In genomic region chr12:92899388-92900001, GRCh38 we compare ENCODE assay signal across 9 cellular contexts. TPM values are rescaled to one million over a fixed set of nuclear protein-coding genes. Genes with fewer than 3 reads are reported as not detected.
A peak's percentile ranks its signal among the peaks of the same experiment; 100 is the strongest.
DNase-seq lines count a peak whose midpoint lies in the region; TF ChIP-seq lines count a peak whose summit lies in the region.
"Had no signal": no experiment of that assay in that cellular context is flagged by ENCODE, and none has a peak within 500 bp of the region (broad histone marks: within the 10 kb centered on the region; RNA-seq: fewer than 3 reads in every experiment).

No MANE protein-coding gene starts in this region.

- POLR2A ChIA-PET in SK-N-SH (lab: Yijun Ruan, JAX): no interaction called here

- H2AFZ ChIP-seq in SK-N-SH (ENCODE audit: low read depth): peak overlapping the region; percentile 15; the same call in 1 of the 2 replicates

- H3K4me1 ChIP-seq in SK-N-SH (ENCODE audit: control insufficient read depth in 1 of 2, insufficient read depth in 2 of 2, low read depth in 1 of 2, low read length in 1 of 2): peaks cover 0 to 11% of the 10 kb centered on the region in 2 experiments; a peak in 2 of 4 replicates

- H3K9ac ChIP-seq in SK-N-SH: peak overlapping the region; percentile 59; the same call in 1 of the 2 replicates

- peaks cover 33% of the 10 kb centered on the region for H3F3A ChIP-seq in SK-N-SH (replicated peaks; ENCODE audit: insufficient read depth)

- CTCF ChIA-PET in SK-N-SH (lab: Yijun Ruan, JAX): interaction anchor here (0.9 kb wide), 1 partner anchor 14 kb away, joined by 3 read pairs; no protein-coding TSS in a partner anchor

- H3K9me3 ChIP-seq in SK-N-SH: no peaks in the 10 kb centered on the region

- peak overlapping the region; percentile 31 to 96 for H3K27ac ChIP-seq in SK-N-SH (ENCODE audit: low read depth in 2 of 2, low read length in 1 of 2)
- H3K27ac ChIP-seq: HL-60 had no signal

- TF ChIP-seq EP300 in SK-N-SH (IDR thresholded peaks at IDR 0.05; ENCODE audit: borderline replicate concordance in 1 of 2, low read depth in 1 of 2, low read length in 1 of 2): no peak; a peak in 2 of 4 replicates

- no peaks in the 10 kb centered on the region for H3K9me2 ChIP-seq in SK-N-SH

- TF ChIP-seq RAD21 in SK-N-SH (IDR thresholded peaks at IDR 0.05; ENCODE audit: low read length): no peak

- H3K27me3 ChIP-seq in SK-N-SH (ENCODE audit: insufficient read depth): no peaks in the 10 kb centered on the region

- 8% methylated on average over 3 of the region's 3 CpGs for WGBS in SK-N-SH (ENCODE audit: low lambda C conversion rate)

- peak overlapping the region in 1 of 2 experiments; percentile 27; a peak in 2 of 4 replicates for H3K4me3 ChIP-seq in SK-N-SH (ENCODE audit: low read depth in 2 of 2, low read length in 1 of 2)

- H3K4me2 ChIP-seq in SK-N-SH: peak overlapping the region; percentile 74

- TF ChIP-seq CTCF in SK-N-SH (IDR thresholded peaks at IDR 0.05): no peak
- no peak for TF ChIP-seq CTCF in GM20000 (IDR thresholded peaks at IDR 0.05; ENCODE audit: extremely low read depth, missing control alignments)

- peaks cover 0 to 6% of the 10 kb centered on the region in 2 experiments for H3K36me3 ChIP-seq in SK-N-SH (replicated peaks in 1 of 2; ENCODE audit: control insufficient read depth in 1 of 2, insufficient read depth in 2 of 2, low read length in 1 of 2)

- peaks cover 83% of the 10 kb centered on the region for H3K79me2 ChIP-seq in SK-N-SH (ENCODE audit: insufficient read depth)

- DNase-seq in GM03348 (ENCODE audit: low spot score) (peak; percentile 87), SK-N-SH (peak; percentile 8), glomerular endothelial cell (ENCODE audit: extremely low read depth, low read depth, low spot score) (peak; percentile 37), pons (ENCODE audit: low spot score) (peak; percentile 65), GM20000 (ENCODE audit: low spot score) (no peak), NCI-H1105 (lab: John Stamatoyannopoulos, UW) (no peak), NOMO-1 treated with DMSO at 0.1 percent for 48 hours (lab: John Stamatoyannopoulos, UW; ENCODE audit: unreplicated experiment) (no peak)
- DNase-seq in activated CD4-positive, alpha-beta T cell treated with anti-CD3 and anti-CD28 coated beads, Interleukin-2, amount 50 U/mL, for 1 hour: no peak

- no peaks in the 10 kb centered on the region for H4K20me1 ChIP-seq in SK-N-SH (ENCODE audit: insufficient read depth)

TF ChIP-seq in SK-N-SH, 30 proteins besides CTCF, POLR2A, EP300 and RAD21:
- no peak for TF ChIP-seq GATA2 (CRISPR knock-in tag; IDR thresholded peaks at IDR 0.05)
- peak; percentile 69; the same call in 1 of the 2 replicates for TF ChIP-seq TEAD4 (IDR thresholded peaks at IDR 0.05; ENCODE audit: borderline replicate concordance, insufficient read depth)
- TF ChIP-seq RXRA (IDR thresholded peaks at IDR 0.05; ENCODE audit: borderline replicate concordance, low read depth): peak; percentile 43; the same call in 1 of the 2 replicates
- TF ChIP-seq JUND (IDR thresholded peaks at IDR 0.05): peak; percentile 93
- TF ChIP-seq ELF1 (IDR thresholded peaks at IDR 0.05): no peak
- TF ChIP-seq NRF1 (IDR thresholded peaks at IDR 0.05; ENCODE audit: low read depth, low read length): no peak
- TF ChIP-seq NFIC (IDR thresholded peaks at IDR 0.05; ENCODE audit: borderline replicate concordance): peak; percentile 89
- TF ChIP-seq MEF2A (IDR thresholded peaks at IDR 0.05; ENCODE audit: borderline replicate concordance, low read depth): no peak
- TF ChIP-seq, protein P1, sequence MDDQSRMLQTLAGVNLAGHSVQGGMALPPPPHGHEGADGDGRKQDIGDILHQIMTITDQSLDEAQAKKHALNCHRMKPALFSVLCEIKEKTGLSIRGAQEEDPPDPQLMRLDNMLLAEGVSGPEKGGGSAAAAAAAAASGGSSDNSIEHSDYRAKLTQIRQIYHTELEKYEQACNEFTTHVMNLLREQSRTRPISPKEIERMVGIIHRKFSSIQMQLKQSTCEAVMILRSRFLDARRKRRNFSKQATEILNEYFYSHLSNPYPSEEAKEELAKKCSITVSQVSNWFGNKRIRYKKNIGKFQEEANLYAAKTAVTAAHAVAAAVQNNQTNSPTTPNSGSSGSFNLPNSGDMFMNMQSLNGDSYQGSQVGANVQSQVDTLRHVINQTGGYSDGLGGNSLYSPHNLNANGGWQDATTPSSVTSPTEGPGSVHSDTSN (IDR thresholded peaks at IDR 0.05): peak; percentile 88
- TF ChIP-seq USF1 (IDR thresholded peaks at IDR 0.05; ENCODE audit: borderline replicate concordance, low read depth): peak; percentile 57; the same call in 1 of the 2 replicates
- TF ChIP-seq POLR2AphosphoS5 (IDR thresholded peaks at IDR 0.05; ENCODE audit: low read depth, low read length): peak; percentile 33; the same call in 1 of the 2 replicates
- TF ChIP-seq SIN3A (IDR thresholded peaks at IDR 0.05; ENCODE audit: borderline replicate concordance, low read depth, low read length): peak; percentile 68; the same call in 1 of the 2 replicates
- TF ChIP-seq TCF12 (IDR thresholded peaks at IDR 0.05): peak; percentile 69; the same call in 1 of the 2 replicates
- peak; percentile 47; the same call in 1 of the 2 replicates for TF ChIP-seq REST (IDR thresholded peaks at IDR 0.05; ENCODE audit: low read depth, low read length)
- peak; percentile 88 for TF ChIP-seq FOSL2 (IDR thresholded peaks at IDR 0.05; ENCODE audit: borderline replicate concordance, low read depth)

RNA-seq across cellular contexts. Expression of gene EEA1, which starts 29.6 kb away (rescaled TPM):
- polyA plus RNA-seq in SK-N-SH (2012; rRNA removed): 1.5 and 1.7 TPM in 2 replicates
- polyA plus RNA-seq in SK-N-SH (2012; cell fraction: cytosol; rRNA removed): 3.0 and 3.7 TPM in 2 replicates
- 0.96 and 2.5 TPM in 2 replicates for polyA plus RNA-seq in SK-N-SH (2012; cell fraction: nucleus; rRNA removed)
- total RNA-seq in glomerular endothelial cell: 25.1 and 28.2 TPM in 2 replicates

Comparison
In these comparisons a context has a peak if more than half of its experiments do, and no peak if none do; other contexts are left out.
1. DNase-seq: peak in GM03348 (single experiment), SK-N-SH (single experiment), glomerular endothelial cell (single experiment) and pons (single experiment); none in activated CD4-positive, alpha-beta T cell treated with anti-CD3 and anti-CD28 coated beads, Interleukin-2, amount 50 U/mL, for 1 hour (single experiment), GM20000 (single experiment), NCI-H1105 (single experiment) and NOMO-1 treated with DMSO at 0.1 percent for 48 hours (single experiment).